16 cellular contexts compared by ENCODE assay signal in the genomic region with DNA sequence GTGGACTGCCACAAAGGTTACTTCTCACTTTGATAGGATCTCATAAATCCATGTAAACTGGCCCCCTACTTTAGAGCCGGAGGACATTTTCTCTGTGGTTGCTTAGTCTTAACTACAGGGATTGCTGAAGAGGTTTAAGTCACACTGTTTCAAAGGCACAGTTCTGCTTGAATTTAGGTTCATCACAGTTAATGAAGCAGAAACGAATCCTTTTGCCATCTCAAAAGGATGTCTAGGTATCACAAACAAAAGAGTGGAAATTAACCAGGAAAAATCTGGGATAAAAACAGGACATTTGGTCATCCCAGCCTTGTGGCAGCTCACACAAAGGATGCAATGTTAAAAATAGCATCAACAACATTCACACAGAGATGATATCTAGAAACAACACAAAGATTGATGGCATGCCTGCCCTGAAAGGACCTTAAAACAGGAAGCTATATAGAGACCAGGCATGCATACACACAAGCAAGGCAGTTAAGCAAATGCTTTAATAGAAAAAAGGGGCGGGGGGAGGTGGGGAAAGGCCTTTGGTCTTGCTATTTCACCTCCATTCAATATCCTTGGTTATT.
A peak's percentile ranks its signal among the peaks of the same experiment; 100 is the strongest.
DNase-seq lines count a peak whose midpoint lies in the region; ATAC-seq and TF ChIP-seq lines count a peak whose summit lies in the region.
"Had no signal": no experiment of that assay in that cellular context is flagged by ENCODE, and none has a peak within 500 bp of the region (broad histone marks: within the 10 kb centered on the region; RNA-seq: fewer than 3 reads in every experiment).

No MANE protein-coding gene starts in this region.

- DNase-seq in Right ventricle myocardium superior (no peak), left cardiac atrium (no peak), endothelial cell (ENCODE audit: low spot score) (no peak), vagina (ENCODE audit: extremely low spot score in 2 of 2) (no peak)
- DNase-seq: activated effector memory CD4-positive, alpha-beta T cell treated with anti-CD3 and anti-CD28 coated beads, Interleukin-2, amount 50 U/mL, for 16 hours; CD8-positive, alpha-beta T cell; GDM1; naive B cell; NCI-H226; stimulated activated CD8-positive, alpha-beta memory T cell treated with anti-CD3 and anti-CD28 coated beads, Interleukin-4, amount 100 ng/mL, for 48 hours; SW 1271; WERI-Rb-1 had no signal

- intact Hi-C loops in Right ventricle myocardium superior (cut with DNase I): no loop called here
- intact Hi-C loops in left cardiac atrium (cut with DNase I): loop anchor here in 1 of 2 donors (10.0 kb wide), 1 partner anchor 73 kb away; a partner anchor contains a TSS
- intact Hi-C loops in vagina (cut with DNase I): no loop called here

- H3K27ac Mint-ChIP-seq in endothelial cell (ENCODE audit: unreplicated experiment): peak overlapping the region; percentile 98
- peak overlapping the region; percentile 0 to 69 (median 14) for H3K27ac Mint-ChIP-seq in nephron
- H3K27ac Mint-ChIP-seq: CD8-positive, alpha-beta T cell; naive B cell had no signal

- H3K27me3 Mint-ChIP-seq in endothelial cell (ENCODE audit: unreplicated experiment): peaks cover 4% of the 10 kb centered on the region
- H3K27me3 Mint-ChIP-seq in nephron (ENCODE audit: low read depth): no peaks in the 10 kb centered on the region

- no peaks in the 10 kb centered on the region for H3K9me3 Mint-ChIP-seq in endothelial cell (ENCODE audit: unreplicated experiment)
- peaks cover 2% of the 10 kb centered on the region for H3K9me3 Mint-ChIP-seq in nephron
- H3K9me3 Mint-ChIP-seq: CD8-positive, alpha-beta T cell had no signal

- H3K27me3 ChIP-seq in vagina: no peaks in the 10 kb centered on the region

- H3K4me1 ChIP-seq in vagina: peaks cover 36% of the 10 kb centered on the region

- H3K4me3 ChIP-seq in vagina: no peak overlapping the region

- TF ChIP-seq CTCF in endothelial cell (IDR thresholded peaks at IDR 0.05; ENCODE audit: unreplicated experiment): no peak
- no peak for TF ChIP-seq CTCF in nephron (IDR thresholded peaks at IDR 0.05; ENCODE audit: unreplicated experiment in 3 of 3)
- no peak for TF ChIP-seq CTCF in vagina (IDR thresholded peaks at IDR 0.05)

- no peaks in the 10 kb centered on the region for H3K36me3 ChIP-seq in vagina
- H3K36me3 ChIP-seq: WERI-Rb-1 had no signal

- no peak for TF ChIP-seq POLR2A in vagina (IDR thresholded peaks at IDR 0.05)

- H3K4me1 Mint-ChIP-seq in endothelial cell (ENCODE audit: unreplicated experiment) (peaks cover 55% of the 10 kb centered on the region), nephron (peaks cover 33% of the 10 kb centered on the region)
- H3K4me1 Mint-ChIP-seq: naive B cell had no signal

- H3K4me3 Mint-ChIP-seq in endothelial cell (ENCODE audit: unreplicated experiment): no peak overlapping the region
- no peak overlapping the region for H3K4me3 Mint-ChIP-seq in nephron
- H3K4me3 Mint-ChIP-seq: CD8-positive, alpha-beta T cell; naive B cell had no signal

- H3K36me3 Mint-ChIP-seq in endothelial cell (ENCODE audit: low read depth, unreplicated experiment) (peaks cover 4% of the 10 kb centered on the region), nephron (ENCODE audit: low read depth) (no peaks in the 10 kb centered on the region)
- H3K36me3 Mint-ChIP-seq: CD8-positive, alpha-beta T cell; naive B cell had no signal

- ATAC-seq in Right ventricle myocardium superior (ENCODE audit: poor library complexity) (peak; percentile 15), left cardiac atrium (no peak), HG02678 (IDR thresholded peaks at IDR 0.05; ENCODE audit: unreplicated experiment) (no peak), HG03025 (IDR thresholded peaks at IDR 0.05; ENCODE audit: low FRiP score, unreplicated experiment) (no peak), GM21717 (IDR thresholded peaks at IDR 0.05; ENCODE audit: unreplicated experiment) (no peak)
- ATAC-seq: CD8-positive, alpha-beta T cell had no signal

- H3K27ac ChIP-seq in vagina: peak overlapping the region; percentile 10
- H3K27ac ChIP-seq: WERI-Rb-1 had no signal

- H3K9me3 ChIP-seq in vagina: no peaks in the 10 kb centered on the region
